In the genomic region with DNA sequence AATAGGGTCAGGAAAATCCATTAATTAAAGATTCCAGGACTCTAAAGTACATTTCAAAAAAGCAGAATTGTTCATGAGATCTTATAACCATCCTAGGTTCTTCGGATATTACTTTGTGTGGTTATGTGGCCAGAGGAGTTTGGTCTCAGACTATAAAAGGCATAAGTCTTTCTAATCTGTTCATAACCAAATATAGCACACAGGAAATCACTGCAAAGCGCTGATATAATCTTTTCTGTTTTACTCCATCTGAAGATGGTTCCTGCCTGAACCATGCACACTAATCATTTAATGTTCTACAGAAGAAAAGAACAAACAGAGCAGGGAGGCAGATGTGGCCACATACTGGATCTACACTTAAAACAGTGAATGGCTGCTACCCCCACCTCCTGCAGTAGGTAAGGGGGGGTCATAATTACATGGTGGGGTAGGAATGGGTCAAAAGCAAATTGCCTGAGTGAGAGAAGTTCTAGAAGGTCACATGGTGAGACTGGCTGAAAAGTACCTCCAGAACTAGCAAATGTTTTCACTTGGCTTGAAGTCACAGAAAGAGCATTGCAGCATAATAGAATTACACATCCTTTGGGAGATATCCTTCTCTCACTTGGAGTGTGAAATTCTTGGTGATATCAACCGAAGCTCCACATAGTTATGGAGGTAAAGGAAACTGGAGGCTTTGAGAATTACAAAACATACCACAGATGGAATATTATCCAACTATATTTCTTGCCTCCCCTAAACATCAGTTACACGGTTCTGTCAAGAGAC, we compare ENCODE assay signal across 9 cellular contexts.
A peak's percentile ranks its signal among the peaks of the same experiment; 100 is the strongest.
DNase-seq lines count a peak whose midpoint lies in the region; ATAC-seq and TF ChIP-seq lines count a peak whose summit lies in the region.
"Had no signal": no experiment of that assay in that cellular context is flagged by ENCODE, and none has a peak within 500 bp of the region (broad histone marks: within the 10 kb centered on the region; RNA-seq: fewer than 3 reads in every experiment).

No MANE protein-coding gene starts in this region.

- no peak overlapping the region for H3K27ac ChIP-seq in CD4-positive, alpha-beta memory T cell (ENCODE audit: low read depth, low read length)

- no peaks in the 10 kb centered on the region for H3K36me3 Mint-ChIP-seq in CD4-positive, alpha-beta memory T cell

- POLR2A ChIA-PET in CD4-positive, alpha-beta memory T cell (lab: Charles Lee; ENCODE audit: partially characterized antibody) = no interaction called here

- H3K27ac Mint-ChIP-seq in CD4-positive, alpha-beta memory T cell = peak overlapping the region in 3 of 7 donors; percentile 41 to 85 (median 74)

- intact Hi-C loops in CD4-positive, alpha-beta memory T cell (cut with micrococcal nuclease) = loop anchor here (5.0 kb wide), 1 partner anchor 889 kb away; the partner anchor contains the start of gene CCT5

- ATAC-seq in GM19372 (IDR thresholded peaks at IDR 0.05; ENCODE audit: low read depth, unreplicated experiment) (peak; percentile 38), HG02981 (IDR thresholded peaks at IDR 0.05; ENCODE audit: unreplicated experiment) (peak; percentile 52), SK-N-SH treated with all-trans-retinoic acid at 6 μM for 48 hours (peak; percentile 40)

- peaks cover 9% of the 10 kb centered on the region for H3K4me1 ChIP-seq in CD4-positive, alpha-beta memory T cell (ENCODE audit: insufficient read depth, low read length)

- H3K27me3 ChIP-seq in CD4-positive, alpha-beta memory T cell (ENCODE audit: insufficient read depth, low read length) = no peaks in the 10 kb centered on the region

- H3K36me3 ChIP-seq in CD4-positive, alpha-beta memory T cell (ENCODE audit: insufficient read depth, low read length) = no peaks in the 10 kb centered on the region

- H3K4me3 Mint-ChIP-seq in CD4-positive, alpha-beta memory T cell = peak overlapping the region in 5 of 8 donors; percentile 33 to 76 (median 60)

- no peaks in the 10 kb centered on the region for H3K9me3 ChIP-seq in CD4-positive, alpha-beta memory T cell (ENCODE audit: control insufficient read depth in 1 of 2, low read length in 2 of 2)

- H3K4me3 ChIP-seq in CD4-positive, alpha-beta memory T cell (ENCODE audit: low read length in 2 of 2) = no peak overlapping the region

- peak in 2 of 5 donors; percentile 2 to 12 for DNase-seq in CD4-positive, alpha-beta memory T cell
- DNase-seq in HuH-7.5 (ENCODE audit: low spot score) (no peak), GF-D8 (lab: John Stamatoyannopoulos, UW) (no peak), iPS-NIHi7 (ENCODE audit: extremely low spot score) (no peak), mucosa of gallbladder (ENCODE audit: low spot score) (no peak)
- DNase-seq: SHP77 had no signal

- CTCF ChIA-PET in CD4-positive, alpha-beta memory T cell (lab: Charles Lee; ENCODE audit: partially characterized antibody) = no interaction called here

- H3K4me1 Mint-ChIP-seq in CD4-positive, alpha-beta memory T cell = peaks cover 8 to 30% (median 15%) of the 10 kb centered on the region in 4 donors

- H3K9me3 Mint-ChIP-seq in CD4-positive, alpha-beta memory T cell = peaks cover 0 to 9% (median 1%) of the 10 kb centered on the region in 8 donors

- H3K27me3 Mint-ChIP-seq in CD4-positive, alpha-beta memory T cell = no peaks in the 10 kb centered on the region

TF ChIP-seq in SK-N-SH treated with all-trans-retinoic acid at 6 μM for 48 hours, 23 proteins besides CTCF, POLR2A, EP300 and RAD21:
- TF ChIP-seq ESRRG (CRISPR knock-in tag; IDR thresholded peaks at IDR 0.05) = no peak
- no peak for TF ChIP-seq TOX (CRISPR knock-in tag; IDR thresholded peaks at IDR 0.05; ENCODE audit: borderline replicate concordance)
- TF ChIP-seq ZFP3 (CRISPR knock-in tag; IDR thresholded peaks at IDR 0.05) = peak; percentile 18; the same call in 1 of the 2 replicates
- peak; percentile 59; the same call in 1 of the 2 replicates for TF ChIP-seq TSHZ2 (CRISPR knock-in tag; IDR thresholded peaks at IDR 0.05)
- no peak for TF ChIP-seq ZC3H10 (CRISPR knock-in tag; IDR thresholded peaks at IDR 0.05)
- no peak for TF ChIP-seq GLIS3 (CRISPR knock-in tag; IDR thresholded peaks at IDR 0.05)
- no peak for TF ChIP-seq BACH2 (CRISPR knock-in tag; IDR thresholded peaks at IDR 0.05; ENCODE audit: borderline replicate concordance)
- 0 out of 2 replicates have a peak, but pooled peaks have one; percentile 42 for TF ChIP-seq TCF4 (CRISPR knock-in tag; IDR thresholded peaks at IDR 0.05; ENCODE audit: borderline replicate concordance)
- no peak for TF ChIP-seq ZFP30 (CRISPR knock-in tag; IDR thresholded peaks at IDR 0.05)
